Comparison of ENCODE assay signal across 1 cellular context in genomic region chr10:100986952-100987684, GRCh38.
TF ChIP-seq lines count a peak whose summit lies in the region.

Gene MRPL43 (minus strand): TSS chr10:100987497. CDS start chr10:100987443, 54 bp downstream.
Gene TWNK (plus strand): TSS chr10:100987543. CDS start chr10:100988211, 668 bp downstream.

TF ChIP-seq in H1, 55 proteins besides CTCF, POLR2A, EP300 and RAD21:
- TF ChIP-seq NRF1 (IDR thresholded peaks at IDR 0.05; ENCODE audit: low read depth, low read length), result peak; percentile 45
- TF ChIP-seq CHD2 (IDR thresholded peaks at IDR 0.05; ENCODE audit: low read length), result peak; percentile 86
- no peak for TF ChIP-seq CTBP2 (IDR thresholded peaks at IDR 0.05; ENCODE audit: borderline replicate concordance, insufficient read depth, insufficient read length, low read length)
- peak; percentile 60 for TF ChIP-seq TBP (IDR thresholded peaks at IDR 0.05; ENCODE audit: low read depth, low read length)
- peak; percentile 84 for TF ChIP-seq ASH2L (IDR thresholded peaks at IDR 0.05; ENCODE audit: low read length)
- TF ChIP-seq SP4 (IDR thresholded peaks at IDR 0.05; ENCODE audit: low read length), result no peak; the same call in 1 of the 2 replicates
- TF ChIP-seq RBBP5 (IDR thresholded peaks at IDR 0.05; ENCODE audit: borderline replicate concordance, low read depth, low read length), result peak; percentile 99
- peak in 1 of 2 experiments; percentile 54; a peak in 1 of 4 replicates for TF ChIP-seq HDAC2 (IDR thresholded peaks at IDR 0.05; ENCODE audit: borderline replicate concordance in 1 of 2, low read depth in 2 of 2, low read length in 2 of 2)
- TF ChIP-seq POLR2AphosphoS5 (IDR thresholded peaks at IDR 0.05; ENCODE audit: low read depth, low read length), result peak; percentile 56; the same call in 1 of the 2 replicates
- no peak for TF ChIP-seq SP2 (IDR thresholded peaks at IDR 0.05; ENCODE audit: low read length)
- peak; percentile 97 for TF ChIP-seq MAX (IDR thresholded peaks at IDR 0.05)
- 0 out of 2 replicates have a peak, but pooled peaks have one; percentile 40 for TF ChIP-seq KDM5A (IDR thresholded peaks at IDR 0.05; ENCODE audit: low read length)
- no peak for TF ChIP-seq SIRT6 (IDR thresholded peaks at IDR 0.05; ENCODE audit: low read length)
- peak; percentile 84 to 95; a peak in 2 of 4 replicates for TF ChIP-seq SIN3A (conservative IDR thresholded peaks at IDR 0.05 in 1 of 2, IDR thresholded peaks at IDR 0.05 in 1 of 2; ENCODE audit: low read depth in 1 of 2, low read length in 2 of 2)
- TF ChIP-seq EZH2 (IDR thresholded peaks at IDR 0.05; ENCODE audit: low read depth, low read length, severe bottlenecking), result no peak
- TF ChIP-seq E2F6 (IDR thresholded peaks at IDR 0.05), result peak; percentile 82
- TF ChIP-seq KDM4A (IDR thresholded peaks at IDR 0.05; ENCODE audit: low read depth, low read length, severe bottlenecking), result peak; percentile 71
- TF ChIP-seq GABPA (IDR thresholded peaks at IDR 0.05; ENCODE audit: borderline replicate concordance, insufficient read depth, low read length), result peak; percentile 98
- TF ChIP-seq TAF1 (IDR thresholded peaks at IDR 0.05; ENCODE audit: low read depth, low read length), result peak; percentile 81
- TF ChIP-seq PHF8 (conservative IDR thresholded peaks at IDR 0.05; ENCODE audit: low read depth, low read length), result peak; percentile 91
